Comparison of ENCODE assay signal across 9 cellular contexts in the genomic region with DNA sequence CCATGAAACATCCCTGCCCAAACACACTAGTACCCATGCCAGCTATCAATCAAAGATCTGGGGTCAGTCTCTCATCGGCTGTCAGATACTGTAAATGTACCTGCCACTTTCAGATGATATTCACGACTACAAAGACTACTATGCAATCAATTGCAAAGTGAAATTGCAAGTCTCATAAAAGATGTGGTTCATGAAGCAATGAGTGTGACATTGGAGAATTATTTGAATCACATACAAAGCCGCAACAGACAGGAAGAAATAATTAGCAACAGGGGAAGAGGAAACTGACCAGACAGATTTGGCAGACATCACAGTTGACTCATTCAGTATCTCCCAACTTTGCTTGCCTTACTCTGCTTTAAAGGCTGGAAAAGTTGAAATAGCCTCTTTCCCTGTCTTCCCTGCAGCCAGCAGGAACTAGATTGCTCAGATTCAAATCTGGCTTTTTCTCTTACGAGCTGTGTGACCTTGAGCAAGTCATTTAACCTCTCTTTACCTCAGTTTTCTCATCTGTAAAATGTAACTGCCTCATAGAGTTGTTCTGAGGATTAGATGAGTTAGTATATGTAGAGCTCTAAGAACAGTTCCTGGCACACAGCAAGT.
DNase-seq lines count a peak whose midpoint lies in the region; ATAC-seq and TF ChIP-seq lines count a peak whose summit lies in the region.
"Had no signal": no experiment of that assay in that cellular context is flagged by ENCODE, and none has a peak within 500 bp of the region (broad histone marks: within the 10 kb centered on the region; RNA-seq: fewer than 3 reads in every experiment).

No MANE protein-coding gene starts in this region.

- DNase-seq in AG08395 (ENCODE audit: low spot score) (peak; percentile 93), LoVo (ENCODE audit: low spot score) (peak; percentile 38), dedifferentiated amniotic fluid mesenchymal stem cell (ENCODE audit: extremely low spot score) (peak; percentile 82), thoracic aorta (ENCODE audit: low spot score) (no peak), NCI-H526 treated with DMSO at 0.1 percent for 48 hours (lab: John Stamatoyannopoulos, UW) (no peak), mucosa of gallbladder (ENCODE audit: low spot score) (no peak)
- DNase-seq: activated naive CD8-positive, alpha-beta T cell treated with anti-CD3 and anti-CD28 coated beads, Interleukin-2, amount 10 ng/mL, durations not matched to agents 7 days and 5 days had no signal

- H3K9me3 ChIP-seq in thoracic aorta, result no peaks in the 10 kb centered on the region

- H3K4me3 ChIP-seq in thoracic aorta, result no peak overlapping the region

- H3K36me3 ChIP-seq in thoracic aorta, result no peaks in the 10 kb centered on the region

- no peaks in the 10 kb centered on the region for H3K4me1 ChIP-seq in thoracic aorta (ENCODE audit: control insufficient read depth in 1 of 2, low read depth in 2 of 2)

- no peaks in the 10 kb centered on the region for H3K27me3 ChIP-seq in thoracic aorta (replicated peaks; ENCODE audit: insufficient read depth)

- no peak for TF ChIP-seq CTCF in thoracic aorta (IDR thresholded peaks at IDR 0.05)

- H3K27ac ChIP-seq in thoracic aorta, result no peak overlapping the region

- ATAC-seq in GM21360 (IDR thresholded peaks at IDR 0.05; ENCODE audit: unreplicated experiment) (peak; percentile 35), thoracic aorta (ENCODE audit: insufficient number of reproducible peaks, low FRiP score, low read depth) (peak; percentile 66), HG02588 (IDR thresholded peaks at IDR 0.05; ENCODE audit: unreplicated experiment) (no peak)

Comparison
In these comparisons a context has a peak if more than half of its experiments do, and no peak if none do; other contexts are left out.
1. DNase-seq: peak in AG08395 (single experiment), LoVo (single experiment) and dedifferentiated amniotic fluid mesenchymal stem cell (single experiment); none in thoracic aorta (single experiment), NCI-H526 treated with DMSO at 0.1 percent for 48 hours (single experiment) and mucosa of gallbladder (single experiment).